1 cellular context compared by ENCODE assay signal in the genomic region with DNA sequence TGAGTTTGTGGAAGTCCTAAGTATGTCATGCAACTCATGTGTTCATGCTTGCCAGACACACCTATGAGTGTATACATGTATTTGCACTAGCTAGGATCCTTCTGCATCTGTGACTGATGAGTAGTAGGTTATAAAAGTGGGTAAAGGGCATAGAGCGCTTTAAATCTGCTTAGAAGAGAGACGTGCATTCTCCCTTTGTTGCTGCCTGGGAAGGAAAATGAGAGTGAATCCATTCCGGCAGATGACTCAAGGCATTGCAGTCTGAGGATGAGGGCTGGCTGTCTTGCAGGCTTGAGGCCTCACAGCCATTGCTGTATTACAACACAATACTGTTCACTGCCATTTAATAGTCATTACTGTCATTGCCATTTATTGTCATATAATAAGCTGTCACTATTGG.
TF ChIP-seq lines count a peak whose summit lies in the region.

No MANE protein-coding gene starts in this region.

TF ChIP-seq in IMR-90, 13 proteins besides CTCF, POLR2A, EP300 and RAD21 (continued from another document):
- TF ChIP-seq, protein P1, sequence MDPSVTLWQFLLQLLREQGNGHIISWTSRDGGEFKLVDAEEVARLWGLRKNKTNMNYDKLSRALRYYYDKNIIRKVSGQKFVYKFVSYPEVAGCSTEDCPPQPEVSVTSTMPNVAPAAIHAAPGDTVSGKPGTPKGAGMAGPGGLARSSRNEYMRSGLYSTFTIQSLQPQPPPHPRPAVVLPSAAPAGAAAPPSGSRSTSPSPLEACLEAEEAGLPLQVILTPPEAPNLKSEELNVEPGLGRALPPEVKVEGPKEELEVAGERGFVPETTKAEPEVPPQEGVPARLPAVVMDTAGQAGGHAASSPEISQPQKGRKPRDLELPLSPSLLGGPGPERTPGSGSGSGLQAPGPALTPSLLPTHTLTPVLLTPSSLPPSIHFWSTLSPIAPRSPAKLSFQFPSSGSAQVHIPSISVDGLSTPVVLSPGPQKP (IDR thresholded peaks at IDR 0.05; ENCODE audit: borderline replicate concordance, low read depth, low read length) = no peak
- TF ChIP-seq MAZ (IDR thresholded peaks at IDR 0.05; ENCODE audit: borderline replicate concordance, low read depth, low read length) (no peak), MXI1 (IDR thresholded peaks at IDR 0.05; ENCODE audit: borderline replicate concordance, low read depth, low read length) (no peak), MAFK (IDR thresholded peaks at IDR 0.05; ENCODE audit: low read depth, low read length) (no peak), RCOR1 (IDR thresholded peaks at IDR 0.05; ENCODE audit: insufficient replicate concordance, low read length) (no peak), RFX5 (IDR thresholded peaks at IDR 0.05; ENCODE audit: low read depth, low read length) (no peak)
